ENCODE assay signal across 26 cellular contexts in genomic region chr1:189899686-189900495, GRCh38.
DNase-seq lines count a peak whose midpoint lies in the region; ATAC-seq and TF ChIP-seq lines count a peak whose summit lies in the region.
"Had no signal": no experiment of that assay in that cellular context is flagged by ENCODE, and none has a peak within 500 bp of the region (broad histone marks: within the 10 kb centered on the region; RNA-seq: fewer than 3 reads in every experiment).

No MANE protein-coding gene starts in this region.

- POLR2A ChIA-PET in PC-3 (lab: Charles Lee; ENCODE audit: unreplicated experiment), result no interaction called here

- H3K4me3 ChIP-seq in PC-3 (ENCODE audit: low read length), result no peak overlapping the region
- H3K4me3 ChIP-seq: GM12878, GM23248, left lung, PC-9, transverse colon had no signal

- no peak for TF ChIP-seq CTCF in glutamatergic neuron (IDR thresholded peaks at IDR 0.05; ENCODE audit: partially characterized antibody, unreplicated experiment)
- TF ChIP-seq CTCF in PC-3 (conservative IDR thresholded peaks at IDR 0.05; ENCODE audit: low read depth, low read length), result no peak

- no peak overlapping the region for H3K27ac ChIP-seq in PC-3 (ENCODE audit: low read length)
- H3K27ac ChIP-seq: GM23248, left lung, PC-9, transverse colon had no signal

- H3K36me3 ChIP-seq in PC-3 (ENCODE audit: low read depth, low read length), result no peaks in the 10 kb centered on the region
- H3K36me3 ChIP-seq: left lung, transverse colon had no signal

- peaks cover 11% of the 10 kb centered on the region for H3K4me1 Mint-ChIP-seq in glutamatergic neuron (ENCODE audit: low read depth, unreplicated experiment)
- H3K4me1 Mint-ChIP-seq: activated naive CD8-positive, alpha-beta T cell treated with anti-CD3 and anti-CD28 coated beads, Interleukin-2, amount 50 U/mL, for 24 hours; CD4-positive, CD25-positive, alpha-beta regulatory T cell; T-helper 17 cell had no signal

- H3K36me3 Mint-ChIP-seq in glutamatergic neuron (ENCODE audit: unreplicated experiment), result no peaks in the 10 kb centered on the region
- H3K36me3 Mint-ChIP-seq: brain; CD4-positive, CD25-positive, alpha-beta regulatory T cell had no signal

- H4K20me1 ChIP-seq in PC-3 (ENCODE audit: low read length), result no peaks in the 10 kb centered on the region

- no peaks in the 10 kb centered on the region for H3F3A ChIP-seq in PC-3 (ENCODE audit: low read length, unreplicated experiment)

- H2AFZ ChIP-seq in PC-3 (ENCODE audit: low read length), result no peak overlapping the region
- H2AFZ ChIP-seq: GM23248, PC-9 had no signal

- no peak overlapping the region for H3K4me2 ChIP-seq in PC-3 (ENCODE audit: low read length)
- H3K4me2 ChIP-seq: PC-9 had no signal

- no peaks in the 10 kb centered on the region for H3K9me2 ChIP-seq in PC-3 (replicated peaks; ENCODE audit: low read length)

- ATAC-seq in HG02852 (IDR thresholded peaks at IDR 0.05; ENCODE audit: unreplicated experiment), result no peak
- no peak for ATAC-seq in PC-3
- ATAC-seq: activated naive CD8-positive, alpha-beta T cell treated with anti-CD3 and anti-CD28 coated beads, Interleukin-2, amount 50 U/mL, for 24 hours; GM12878; left lung; T-helper 17 cell had no signal

- H3K27me3 ChIP-seq in PC-3 (ENCODE audit: low read length), result no peaks in the 10 kb centered on the region
- H3K27me3 ChIP-seq: left lung, transverse colon had no signal

- DNase-seq in ELF-1 (ENCODE audit: low read depth, low spot score) (peak; percentile 61), NCI-H1105 (lab: John Stamatoyannopoulos, UW) (peak; percentile 45), NCI-H526 (lab: John Stamatoyannopoulos, UW) (peak; percentile 21 to 62), glutamatergic neuron (no peak), PC-3 (no peak), posterior vena cava (ENCODE audit: low spot score) (no peak), Ammon's horn (ENCODE audit: low spot score) (no peak)
- DNase-seq: activated effector memory CD4-positive, alpha-beta T cell treated with anti-CD3 and anti-CD28 coated beads, Interleukin-2, amount 50 U/mL, for 16 hours; activated naive CD8-positive, alpha-beta T cell treated with anti-CD3 and anti-CD28 coated beads, Interleukin-2, amount 50 U/mL, for 24 hours; CD4-positive, CD25-positive, alpha-beta regulatory T cell; DMS53; GM23248; Karpas-422; left lung; NCI-H1436 treated with DMSO at 0.1 percent for 48 hours; NCI-H524; PC-9; SIG-M5; small intestine; stimulated activated CD4-positive, alpha-beta T cell treated with anti-CD3 and anti-CD28 coated beads, Interleukin-2, amount 100 ng/mL, for 48 hours; stimulated activated naive CD4-positive, alpha-beta T cell treated with Interleukin-2 at 50 U/mL for 16 hours; T-helper 17 cell; transverse colon had no signal

- no peaks in the 10 kb centered on the region for H3K79me2 ChIP-seq in PC-3 (ENCODE audit: low read length)

- H3K9me3 ChIP-seq in PC-3 (ENCODE audit: low read length), result no peaks in the 10 kb centered on the region
- H3K9me3 ChIP-seq: left lung, transverse colon had no signal

- intact Hi-C loops in PC-3 (cut with micrococcal nuclease), result no loop called here
- intact Hi-C loops in posterior vena cava (cut with DNase I), result no loop called here

- BruUV-seq in PC-3 (replicated peaks; lab: Mats Ljungman, UMichigan), result no TSS peak

- H3K4me1 ChIP-seq in PC-3 (ENCODE audit: insufficient read depth, low read length), result no peaks in the 10 kb centered on the region
- H3K4me1 ChIP-seq: left lung, transverse colon had no signal

- H3K9me3 Mint-ChIP-seq in glutamatergic neuron (ENCODE audit: unreplicated experiment), result no peaks in the 10 kb centered on the region

- peak overlapping the region; percentile 9 for H3K27ac Mint-ChIP-seq in glutamatergic neuron (ENCODE audit: unreplicated experiment)
- H3K27ac Mint-ChIP-seq: activated naive CD8-positive, alpha-beta T cell treated with anti-CD3 and anti-CD28 coated beads, Interleukin-2, amount 50 U/mL, for 24 hours; CD4-positive, CD25-positive, alpha-beta regulatory T cell; T-helper 17 cell had no signal

- no peaks in the 10 kb centered on the region for H3K27me3 Mint-ChIP-seq in glutamatergic neuron (ENCODE audit: unreplicated experiment)
- H3K27me3 Mint-ChIP-seq: activated naive CD8-positive, alpha-beta T cell treated with anti-CD3 and anti-CD28 coated beads, Interleukin-2, amount 50 U/mL, for 24 hours; CD4-positive, CD25-positive, alpha-beta regulatory T cell; T-helper 17 cell had no signal

- H3K9ac ChIP-seq in PC-3 (ENCODE audit: low read length), result no peak overlapping the region
- H3K9ac ChIP-seq: GM23248 had no signal

- CTCF ChIA-PET in PC-3 (lab: Charles Lee), result no interaction called here

- no peak overlapping the region for H3K4me3 Mint-ChIP-seq in glutamatergic neuron (ENCODE audit: unreplicated experiment)
- H3K4me3 Mint-ChIP-seq: activated naive CD8-positive, alpha-beta T cell treated with anti-CD3 and anti-CD28 coated beads, Interleukin-2, amount 50 U/mL, for 24 hours; CD4-positive, CD25-positive, alpha-beta regulatory T cell; T-helper 17 cell had no signal

Comparison
In these comparisons a context has a peak if more than half of its experiments do, and no peak if none do; other contexts are left out.
1. DNase-seq: peak in ELF-1 (single experiment), NCI-H1105 (single experiment) and NCI-H526 (2 of 2); none in glutamatergic neuron (single experiment), PC-3 (single experiment), posterior vena cava (single experiment) and Ammon's horn (single experiment).